Comparison of ENCODE assay signal across 20 cellular contexts in genomic region chrX:7139202-7140081, GRCh38. TPM values are rescaled to one million over a fixed set of nuclear protein-coding genes. Genes with fewer than 3 reads are reported as not detected.
DNase-seq lines count a peak whose midpoint lies in the region; ATAC-seq, FAIRE-seq and TF ChIP-seq lines count a peak whose summit lies in the region.
"Had no signal": no experiment of that assay in that cellular context is flagged by ENCODE, and none has a peak within 500 bp of the region (broad histone marks: within the 10 kb centered on the region; RNA-seq: fewer than 3 reads in every experiment).

No MANE protein-coding gene starts in this region.

- no peaks in the 10 kb centered on the region for H3K36me3 Mint-ChIP-seq in HFFc6 (ENCODE audit: low read depth)
- H3K36me3 Mint-ChIP-seq: IgD-negative memory B cell, WTC11 had no signal

- FAIRE-seq in bronchial epithelial cell (lab: Jason Lieb, UNC), result no peak

- peaks cover 64% of the 10 kb centered on the region for H3K4me1 Mint-ChIP-seq in HFFc6 (ENCODE audit: low read depth)
- H3K4me1 Mint-ChIP-seq: WTC11 had no signal

- intact Hi-C loops in tibial artery (cut with DNase I; ENCODE audit: low total_unique reads), result no loop called here
- intact Hi-C loops in transverse colon (cut with DNase I; ENCODE audit: low total_unique reads), result no loop called here

- DNase-seq in AG04450 (ENCODE audit: low read depth, low spot score) (peak; percentile 45), HFFc6 (peak; percentile 83), bronchial epithelial cell (ENCODE audit: low read depth) (peak; percentile 38), kidney tubule cell (ENCODE audit: low spot score) (peak; percentile 79), tibial artery (no peak), tibial nerve (ENCODE audit: low spot score in 2 of 2) (no peak), transverse colon (no peak)
- DNase-seq: activated naive CD4-positive, alpha-beta T cell treated with anti-CD3 and anti-CD28 coated beads, Interleukin-2, amount 50 U/mL, for 16 hours; DMS79 treated with DMSO at 0.1 percent for 48 hours; mesendoderm; NCI-H1436; NCI-H510A; PC-9; stimulated activated CD4-positive, alpha-beta T cell treated with anti-CD3 and anti-CD28 coated beads, Interleukin-15, amount 100 ng/mL, for 24 hours; substantia nigra had no signal

- peaks cover 1% of the 10 kb centered on the region; the same call in 1 of the 2 replicates for H3K27me3 Mint-ChIP-seq in HFFc6 (ENCODE audit: insufficient read depth)
- H3K27me3 Mint-ChIP-seq: IgD-negative memory B cell had no signal

- H3K9me3 ChIP-seq in AG04450 (ENCODE audit: control insufficient read depth, insufficient read depth, low read length), result no peaks in the 10 kb centered on the region
- no peaks in the 10 kb centered on the region for H3K9me3 ChIP-seq in tibial artery
- H3K9me3 ChIP-seq in tibial nerve, result no peaks in the 10 kb centered on the region
- H3K9me3 ChIP-seq in transverse colon, result no peaks in the 10 kb centered on the region
- H3K9me3 ChIP-seq: neutrophil had no signal

- ATAC-seq in HG03139 (IDR thresholded peaks at IDR 0.05; ENCODE audit: unreplicated experiment), result no peak
- ATAC-seq: WTC11 had no signal

- H3K4me3 ChIP-seq in AG04450 (ENCODE audit: low read depth, low read length) (no peak overlapping the region), bronchial epithelial cell (ENCODE audit: low read depth, low read length) (no peak overlapping the region), tibial artery (no peak overlapping the region), tibial nerve (no peak overlapping the region), transverse colon (no peak overlapping the region)
- H3K4me3 ChIP-seq: BLaER1, PC-9 had no signal

- H3K27me3 ChIP-seq in AG04450 (ENCODE audit: control insufficient read depth, insufficient read depth, low read length), result no peaks in the 10 kb centered on the region
- H3K27me3 ChIP-seq in bronchial epithelial cell (ENCODE audit: control insufficient read depth, insufficient read depth, low read length), result no peaks in the 10 kb centered on the region
- H3K27me3 ChIP-seq in tibial artery, result no peaks in the 10 kb centered on the region
- H3K27me3 ChIP-seq in tibial nerve, result no peaks in the 10 kb centered on the region
- no peaks in the 10 kb centered on the region for H3K27me3 ChIP-seq in transverse colon
- H3K27me3 ChIP-seq: BLaER1, neutrophil had no signal

- 81 to 90% methylated on average over 8 to 9 of the region's 9 CpGs for WGBS in tibial nerve, 2 donors
- WGBS in transverse colon (ENCODE audit: low coverage in 1 of 2), 2 donors, result 89% methylated on average over 9 of the region's 9 CpGs; no CpG with 5 or more reads in 1 of the 2 donors

- no peaks in the 10 kb centered on the region for H3K9me3 Mint-ChIP-seq in HFFc6
- H3K9me3 Mint-ChIP-seq: IgD-negative memory B cell, WTC11 had no signal

- H3K4me3 Mint-ChIP-seq in HFFc6, result peak overlapping the region; percentile 41
- H3K4me3 Mint-ChIP-seq: IgD-negative memory B cell, WTC11 had no signal

- TF ChIP-seq POLR2A in tibial nerve (IDR thresholded peaks at IDR 0.05) (no peak), transverse colon (IDR thresholded peaks at IDR 0.05) (no peak)

- peak overlapping the region; percentile 76 for H3K27ac Mint-ChIP-seq in HFFc6
- H3K27ac Mint-ChIP-seq: IgD-negative memory B cell, WTC11 had no signal

- H3K36me3 ChIP-seq in bronchial epithelial cell (ENCODE audit: control insufficient read depth, insufficient read depth, low read length), result no peaks in the 10 kb centered on the region
- H3K36me3 ChIP-seq in tibial artery, result no peaks in the 10 kb centered on the region
- no peaks in the 10 kb centered on the region for H3K36me3 ChIP-seq in tibial nerve
- H3K36me3 ChIP-seq in transverse colon, result no peaks in the 10 kb centered on the region
- H3K36me3 ChIP-seq: neutrophil had no signal

- POLR2A ChIA-PET in AG04450 (lab: Yijun Ruan, JAX), result no interaction called here

- H3K27ac ChIP-seq in AG04450 (ENCODE audit: low read depth, low read length), result peak overlapping the region; percentile 47
- H3K27ac ChIP-seq in tibial artery, result no peak overlapping the region
- no peak overlapping the region for H3K27ac ChIP-seq in tibial nerve
- no peak overlapping the region for H3K27ac ChIP-seq in transverse colon
- H3K27ac ChIP-seq: BLaER1, neutrophil, PC-9 had no signal

- no peak for TF ChIP-seq CTCF in AG04450 (IDR thresholded peaks at IDR 0.05; ENCODE audit: low read depth, low read length)
- no peak for TF ChIP-seq CTCF in HFFc6 (IDR thresholded peaks at IDR 0.05)
- TF ChIP-seq CTCF in bronchial epithelial cell (IDR thresholded peaks at IDR 0.05; ENCODE audit: insufficient read depth, low read length, severe bottlenecking), result no peak
- TF ChIP-seq CTCF in tibial artery (IDR thresholded peaks at IDR 0.05), result no peak
- no peak for TF ChIP-seq CTCF in tibial nerve (IDR thresholded peaks at IDR 0.05)
- TF ChIP-seq CTCF in transverse colon (IDR thresholded peaks at IDR 0.05), result no peak

- H3K4me1 ChIP-seq in tibial artery (no peaks in the 10 kb centered on the region), tibial nerve (no peaks in the 10 kb centered on the region), transverse colon (no peaks in the 10 kb centered on the region)

- CTCF ChIA-PET in AG04450 (lab: Charles Lee), result no interaction called here

- TF ChIP-seq EP300 in tibial nerve (IDR thresholded peaks at IDR 0.05) (no peak), transverse colon (IDR thresholded peaks at IDR 0.05; ENCODE audit: low read depth) (no peak)

- in situ Hi-C loops in transverse colon (cut with MboI; ENCODE audit: low pct_ligation_motif_present in 1 of 4, low pct_unique_long_range_greater_than_20kb in 1 of 4, low sequenced_read_pairs in 3 of 4), result no loop called here

RNA-seq across cellular contexts. Expression of gene STS, which starts 8.1 kb away (rescaled TPM):
- polyA plus RNA-seq in AG04450 (2011; rRNA removed), result 4.6 and 5.0 TPM in 2 replicates
- 5.3 and 5.8 TPM in 2 replicates for polyA minus RNA-seq in AG04450 (2011; rRNA and poly(A)+ RNA removed)
- total RNA-seq in HFFc6 (2021; fragmentation: NEBNext Ultra II Directional; extraction: Animal tissue kit (Norgen Biotek cat#: 25700)), result 10 to 100 TPM; 11.3 to 15.2 (median 13.3) TPM
- total RNA-seq in bronchial epithelial cell (0.26 and 0.77 TPM in 2 replicates), tibial nerve (1 to 10 TPM; 6.9 to 9.6 (median 8.7) TPM), transverse colon (1 to 10 TPM; 1.8 to 7.9 (median 5.3) TPM)

RNA-seq across cellular contexts. Expression of gene PUDP, which starts 8.5 kb away (rescaled TPM):
- 26.4 and 32.0 TPM in 2 replicates for polyA plus RNA-seq in AG04450 (2011; rRNA removed)
- polyA minus RNA-seq in AG04450 (2011; rRNA and poly(A)+ RNA removed), result 24.0 and 25.6 TPM in 2 replicates
- total RNA-seq in HFFc6 (2021; fragmentation: NEBNext Ultra II Directional; extraction: Animal tissue kit (Norgen Biotek cat#: 25700)), result 10 to 100 TPM; 23.6 to 30.9 (median 25.9) TPM
- total RNA-seq in bronchial epithelial cell (6.1 and 13.6 TPM in 2 replicates), tibial nerve (10 to 100 TPM; 11.9 to 29.2 (median 14.1) TPM), transverse colon (10 to 100 TPM in 3 of 4 donors, 1 to 10 TPM in 1; 3.7 to 31.9 (median 23.3) TPM)

Comparison
In these comparisons a context has a peak if more than half of its experiments do, and no peak if none do; other contexts are left out.
1. DNase-seq: peak in AG04450 (single experiment), HFFc6 (single experiment), bronchial epithelial cell (single experiment) and kidney tubule cell (single experiment); none in tibial artery (0 of 2), tibial nerve (0 of 2) and transverse colon (single experiment).